ENCODE assay signal across 8 cellular contexts in the genomic region with DNA sequence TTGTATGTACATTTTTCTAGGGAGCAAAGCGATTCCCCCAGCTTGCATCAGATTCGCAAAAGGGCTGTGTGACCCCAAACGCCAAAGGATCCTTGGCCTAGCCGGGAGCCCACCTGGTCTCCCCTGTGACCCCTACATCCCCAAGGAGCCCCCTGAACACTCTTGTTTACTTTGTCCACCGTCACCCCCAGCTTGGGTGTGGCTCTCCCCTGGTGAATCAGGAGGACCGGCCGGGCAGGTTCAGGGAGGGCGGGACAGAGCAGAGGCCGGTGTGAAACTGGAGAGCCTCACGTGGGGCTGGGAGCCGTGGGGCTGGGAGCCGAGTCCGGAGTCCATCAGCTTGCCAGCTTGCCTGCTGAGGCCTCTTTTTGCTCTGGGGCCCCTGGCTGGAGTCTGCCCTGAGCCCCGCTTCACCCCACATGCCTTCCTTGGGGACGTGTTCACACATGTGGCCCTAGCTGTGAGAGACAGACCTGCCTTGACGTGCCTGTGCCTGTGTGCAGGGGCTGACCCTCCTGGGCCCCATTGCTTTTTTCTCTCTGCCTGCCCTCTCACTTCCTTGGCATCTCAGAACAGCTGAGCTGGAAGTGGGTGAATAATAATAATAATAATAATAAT. TPM values are rescaled to one million over a fixed set of nuclear protein-coding genes. Genes with fewer than 3 reads are reported as not detected.
DNase-seq lines count a peak whose midpoint lies in the region; ATAC-seq and TF ChIP-seq lines count a peak whose summit lies in the region.

No MANE protein-coding gene starts in this region.

- H3K27ac ChIP-seq in HEK293 (ENCODE audit: extremely low read depth, low read depth, low read length) (peak overlapping the region; percentile 86), VCaP (peak overlapping the region; percentile 94), esophagus squamous epithelium (peak overlapping the region; percentile 98 to 100 (median 100))
- H3K27ac ChIP-seq in naive thymus-derived CD4-positive, alpha-beta T cell (ENCODE audit: low read depth, low read length): peak overlapping the region; percentile 92

- peak overlapping the region; percentile 84 to 94 for H3K4me3 Mint-ChIP-seq in CD14-positive monocyte
- peak overlapping the region; percentile 81 to 96 (median 90) for H3K4me3 Mint-ChIP-seq in naive thymus-derived CD4-positive, alpha-beta T cell

- no peaks in the 10 kb centered on the region for H3K27me3 ChIP-seq in esophagus squamous epithelium
- H3K27me3 ChIP-seq in naive thymus-derived CD4-positive, alpha-beta T cell (ENCODE audit: control insufficient read depth in 2 of 2, insufficient read depth in 2 of 2, low read length in 2 of 2): no peaks in the 10 kb centered on the region

- no peaks in the 10 kb centered on the region; the same call in 1 of the 2 replicates for H3K9me3 ChIP-seq in HEK293 (ENCODE audit: control insufficient read depth, insufficient read depth, low read depth, low read length)
- H3K9me3 ChIP-seq in esophagus squamous epithelium: no peaks in the 10 kb centered on the region
- no peaks in the 10 kb centered on the region for H3K9me3 ChIP-seq in naive thymus-derived CD4-positive, alpha-beta T cell (ENCODE audit: control insufficient read depth in 2 of 3, low read length in 3 of 3)

- CTCF ChIA-PET in HEK293 (lab: Yijun Ruan, JAX): interaction anchor here (0.7 to 1.3 kb wide), 2 partner anchors 85 to 86 kb away, joined by 3 to 9 read pairs; no protein-coding TSS in a partner anchor
- CTCF ChIA-PET in naive thymus-derived CD4-positive, alpha-beta T cell (lab: Charles Lee): interaction anchor here (0.7 kb wide), 1 partner anchor 39 kb away, joined by 3 read pairs; no protein-coding TSS in a partner anchor

- WGBS in esophagus squamous epithelium, 2 donors: 6 to 7% methylated on average over 6 to 7 of the region's 16 CpGs

- TF ChIP-seq CTCF in CD14-positive monocyte (IDR thresholded peaks at IDR 0.05) (no peak), HEK293 (tag by site-specific recombination; IDR thresholded peaks at IDR 0.05) (no peak), VCaP (conservative IDR thresholded peaks at IDR 0.05) (no peak), esophagus squamous epithelium (IDR thresholded peaks at IDR 0.05) (no peak)

- H3K36me3 ChIP-seq in HEK293 (ENCODE audit: control insufficient read depth in 2 of 2, insufficient read depth in 1 of 2, low read length in 2 of 2) (peaks cover 21 to 44% of the 10 kb centered on the region in 2 experiments), esophagus squamous epithelium (peaks cover 2 to 31% (median 4%) of the 10 kb centered on the region in 3 donors)
- peaks cover 0 to 6% (median 0%) of the 10 kb centered on the region in 3 experiments for H3K36me3 ChIP-seq in naive thymus-derived CD4-positive, alpha-beta T cell (ENCODE audit: control insufficient read depth in 2 of 3, insufficient read depth in 3 of 3, low read length in 3 of 3)

- H3K27ac Mint-ChIP-seq in CD14-positive monocyte: peak overlapping the region; percentile 20 to 89 (median 72)
- peak overlapping the region in 7 of 9 donors; percentile 14 to 86 (median 76) for H3K27ac Mint-ChIP-seq in naive thymus-derived CD4-positive, alpha-beta T cell

- TF ChIP-seq POLR2A in esophagus squamous epithelium (IDR thresholded peaks at IDR 0.05): peak in 3 of 4 donors; percentile 47 to 68 (median 59)

- peaks cover 76% of the 10 kb centered on the region for H3K4me1 Mint-ChIP-seq in CD14-positive monocyte
- peaks cover 45 to 86% (median 69%) of the 10 kb centered on the region in 7 donors for H3K4me1 Mint-ChIP-seq in naive thymus-derived CD4-positive, alpha-beta T cell

- no peak for ATAC-seq in naive thymus-derived CD4-positive, alpha-beta T cell
- ATAC-seq in HG03378 (IDR thresholded peaks at IDR 0.05; ENCODE audit: unreplicated experiment): no peak

- DNase-seq in CD14-positive monocyte (ENCODE audit: low spot score) (no peak), esophagus squamous epithelium (lab: John Stamatoyannopoulos, UW) (no peak), GOT3 (lab: John Stamatoyannopoulos, UW) (no peak), cerebellar nuclear complex (lab: John Stamatoyannopoulos, UW) (no peak)
- DNase-seq in naive thymus-derived CD4-positive, alpha-beta T cell: no peak

- intact Hi-C loops in CD14-positive monocyte (cut with micrococcal nuclease): no loop called here
- intact Hi-C loops in esophagus squamous epithelium (cut with DNase I): loop anchor here (5.0 kb wide), 1 partner anchor 112 kb away; no protein-coding TSS in a partner anchor
- intact Hi-C loops in naive thymus-derived CD4-positive, alpha-beta T cell (cut with micrococcal nuclease): loop anchor here (5.0 to 10.0 kb wide), 10 partner anchors 144 to 1377 kb away; partner anchors contain the start of genes BLVRB (in 2 of the 2), SPTBN4 (in 2 of the 2), AKT2 (in 1 of the 2) and BCKDHA (in 1 of the 2)

- H3K4me3 ChIP-seq in HEK293 (ENCODE audit: low read depth, low read length) (peak overlapping the region; percentile 60), esophagus squamous epithelium (peak overlapping the region; percentile 81 to 94 (median 92))
- peak overlapping the region; percentile 75 for H3K4me3 ChIP-seq in naive thymus-derived CD4-positive, alpha-beta T cell (ENCODE audit: low read length)

- H3K27me3 Mint-ChIP-seq in CD14-positive monocyte (ENCODE audit: low read depth in 3 of 3): peaks cover 0 to 8% (median 4%) of the 10 kb centered on the region in 3 donors
- H3K27me3 Mint-ChIP-seq in naive thymus-derived CD4-positive, alpha-beta T cell: no peaks in the 10 kb centered on the region

- peaks cover 0 to 8% (median 0%) of the 10 kb centered on the region in 7 donors for H3K9me3 Mint-ChIP-seq in CD14-positive monocyte
- H3K9me3 Mint-ChIP-seq in naive thymus-derived CD4-positive, alpha-beta T cell: peaks cover 0 to 2% (median 0%) of the 10 kb centered on the region in 11 donors

- POLR2A ChIA-PET in HEK293 (lab: Yijun Ruan, JAX): interaction anchor here (0.6 to 1.5 kb wide), 8 partner anchors 23 to 1199 kb away, joined by 3 to 17 read pairs (median 5); partner anchors contain the start of genes ACTMAP, RAB4B and SNRPA
- POLR2A ChIA-PET in naive thymus-derived CD4-positive, alpha-beta T cell (lab: Charles Lee): interaction anchor here (0.6 to 0.9 kb wide), 2 partner anchors 32 to 58 kb away, joined by 3 read pairs; partner anchors contain the start of genes ACTMAP and SNRPA

- H3K36me3 Mint-ChIP-seq in CD14-positive monocyte: peaks cover 18 to 19% of the 10 kb centered on the region in 2 donors
- H3K36me3 Mint-ChIP-seq in naive thymus-derived CD4-positive, alpha-beta T cell: peaks cover 0 to 31% (median 4%) of the 10 kb centered on the region in 5 donors

- H3K4me1 ChIP-seq in HEK293 (ENCODE audit: control insufficient read depth, insufficient read depth, low read length) (peaks cover 47% of the 10 kb centered on the region), esophagus squamous epithelium (peaks cover 26 to 93% (median 45%) of the 10 kb centered on the region in 3 donors)
- H3K4me1 ChIP-seq in naive thymus-derived CD4-positive, alpha-beta T cell (ENCODE audit: control insufficient read depth in 2 of 2, insufficient read depth in 2 of 2, low read length in 2 of 2): peaks cover 39 to 48% of the 10 kb centered on the region in 2 donors

TF ChIP-seq in HEK293, 187 proteins besides CTCF, POLR2A, EP300 and RAD21 (continues in another document):
- TF ChIP-seq ZIC2 (tag by site-specific recombination; IDR thresholded peaks at IDR 0.05): peak; percentile 68
- no peak for TF ChIP-seq ZNF473 (tag by site-specific recombination; IDR thresholded peaks at IDR 0.05)
- TF ChIP-seq, protein P1, sequence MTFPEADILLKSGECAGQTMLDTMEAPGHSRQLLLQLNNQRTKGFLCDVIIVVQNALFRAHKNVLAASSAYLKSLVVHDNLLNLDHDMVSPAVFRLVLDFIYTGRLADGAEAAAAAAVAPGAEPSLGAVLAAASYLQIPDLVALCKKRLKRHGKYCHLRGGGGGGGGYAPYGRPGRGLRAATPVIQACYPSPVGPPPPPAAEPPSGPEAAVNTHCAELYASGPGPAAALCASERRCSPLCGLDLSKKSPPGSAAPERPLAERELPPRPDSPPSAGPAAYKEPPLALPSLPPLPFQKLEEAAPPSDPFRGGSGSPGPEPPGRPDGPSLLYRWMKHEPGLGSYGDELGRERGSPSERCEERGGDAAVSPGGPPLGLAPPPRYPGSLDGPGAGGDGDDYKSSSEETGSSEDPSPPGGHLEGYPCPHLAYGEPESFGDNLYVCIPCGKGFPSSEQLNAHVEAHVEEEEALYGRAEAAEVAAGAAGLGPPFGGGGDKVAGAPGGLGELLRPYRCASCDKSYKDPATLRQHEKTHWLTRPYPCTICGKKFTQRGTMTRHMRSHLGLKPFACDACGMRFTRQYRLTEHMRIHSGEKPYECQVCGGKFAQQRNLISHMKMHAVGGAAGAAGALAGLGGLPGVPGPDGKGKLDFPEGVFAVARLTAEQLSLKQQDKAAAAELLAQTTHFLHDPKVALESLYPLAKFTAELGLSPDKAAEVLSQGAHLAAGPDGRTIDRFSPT (tag by site-specific recombination; IDR thresholded peaks at IDR 0.05): 0 out of 2 replicates have a peak, but pooled peaks have one; percentile 28
- TF ChIP-seq ZXDB (tag by site-specific recombination; IDR thresholded peaks at IDR 0.05): peak; percentile 91
- TF ChIP-seq ZNF670 (tag by site-specific recombination; IDR thresholded peaks at IDR 0.05; ENCODE audit: low read depth): no peak

RNA-seq across cellular contexts. Expression of gene ITPKC, which starts 2.0 kb away (rescaled TPM):
- 1 to 10 TPM; 2.7 to 2.9 TPM for polyA plus RNA-seq in CD14-positive monocyte
- total RNA-seq in esophagus squamous epithelium: 100 to 1,000 TPM in 2 of 4 donors, 10 to 100 TPM in 2; 58.5 to 127 (median 95.7) TPM
- total RNA-seq in naive thymus-derived CD4-positive, alpha-beta T cell: 1 to 10 TPM; 4.9 to 9.0 (median 7.3) TPM
- polyA plus RNA-seq in naive thymus-derived CD4-positive, alpha-beta T cell: 1 to 10 TPM; 3.0 to 6.5 TPM

RNA-seq across cellular contexts. Expression of gene COQ8B, which starts 2.2 kb away (rescaled TPM):
- 10 to 100 TPM; 16.0 to 23.4 TPM for polyA plus RNA-seq in CD14-positive monocyte
- 10 to 100 TPM; 19.3 to 64.1 (median 33.3) TPM for total RNA-seq in esophagus squamous epithelium
- total RNA-seq in naive thymus-derived CD4-positive, alpha-beta T cell: 10 to 100 TPM; 26.2 to 48.3 (median 43.8) TPM
- polyA plus RNA-seq in naive thymus-derived CD4-positive, alpha-beta T cell: 10 to 100 TPM; 14.4 to 21.9 TPM

RNA-seq across cellular contexts. Expression of gene NUMBL, which starts 28.4 kb away (rescaled TPM):
- under 1 TPM; 0.12 to 0.45 TPM for polyA plus RNA-seq in CD14-positive monocyte
- 10 to 100 TPM; 11.2 to 20.8 (median 15.8) TPM for total RNA-seq in esophagus squamous epithelium
- total RNA-seq in naive thymus-derived CD4-positive, alpha-beta T cell: 10 to 100 TPM in 3 of 5 experiments, 1 to 10 TPM in 2; 9.0 to 28.6 (median 11.2) TPM
- polyA plus RNA-seq in naive thymus-derived CD4-positive, alpha-beta T cell: 1 to 10 TPM in 1 of 2 donors, under 1 TPM in 1; 0.28 to 1.4 TPM

RNA-seq across cellular contexts. Expression of gene ACTMAP, which starts 31.4 kb away (rescaled TPM):
- 1 to 10 TPM; 4.3 to 8.5 TPM for polyA plus RNA-seq in CD14-positive monocyte
- 1 to 10 TPM; 2.1 to 2.8 (median 2.4) TPM for total RNA-seq in esophagus squamous epithelium
- total RNA-seq in naive thymus-derived CD4-positive, alpha-beta T cell: 10 to 100 TPM in 1 of 5 experiments, 1 to 10 TPM in 4; 5.5 to 13.7 (median 7.8) TPM
- polyA plus RNA-seq in naive thymus-derived CD4-positive, alpha-beta T cell: 1 to 10 TPM; 3.2 to 3.6 TPM

RNA-seq across cellular contexts. Expression of gene SNRPA, which starts 32.1 kb away (rescaled TPM):
- 10 to 100 TPM; 27.9 to 44.2 TPM for polyA plus RNA-seq in CD14-positive monocyte
- 10 to 100 TPM; 45.0 to 79.5 (median 51.0) TPM for total RNA-seq in esophagus squamous epithelium
- total RNA-seq in naive thymus-derived CD4-positive, alpha-beta T cell: 100 to 1,000 TPM in 1 of 5 experiments, 10 to 100 TPM in 4; 64.1 to 166 (median 72.7) TPM
- 10 to 100 TPM; 44.1 to 57.2 TPM for polyA plus RNA-seq in naive thymus-derived CD4-positive, alpha-beta T cell

Comparison
In these comparisons a context has a peak if more than half of its experiments do, and no peak if none do; other contexts are left out.
1. RNA of gene ITPKC, which starts 2.0 kb away (total RNA-seq): 58.5 to 127 TPM in esophagus squamous epithelium; 4.9 to 9.0 TPM in naive thymus-derived CD4-positive, alpha-beta T cell; every median in the first group is over 4 times any median in the second.
2. intact Hi-C loops: an anchor here in esophagus squamous epithelium (5.0 kb wide) and naive thymus-derived CD4-positive, alpha-beta T cell (5.0 to 10.0 kb wide); none called in CD14-positive monocyte.
3. Peak in every context shown above with its lines, with median percentiles within 50 percentile points of each other: H3K27ac ChIP-seq and H3K4me3 ChIP-seq.